ENCODE assay signal across 8 cellular contexts in genomic region chr1:16367968-16368910, GRCh38. TPM values are rescaled to one million over a fixed set of nuclear protein-coding genes. Genes with fewer than 3 reads are reported as not detected.
DNase-seq lines count a peak whose midpoint lies in the region; ATAC-seq, FAIRE-seq and TF ChIP-seq lines count a peak whose summit lies in the region.

No MANE protein-coding gene starts in this region.

- no peak for DNase-seq in Panc1 (ENCODE audit: low read depth, low spot score)
- DNase-seq in endothelial cell of umbilical vein (ENCODE audit: low read depth, low spot score): peak; percentile 37
- no peak for DNase-seq in NCI-H748 (lab: John Stamatoyannopoulos, UW; ENCODE audit: unreplicated experiment)

- H3K36me3 ChIP-seq in Panc1 (ENCODE audit: control insufficient read depth, insufficient read depth, low read length) (peaks cover 4% of the 10 kb centered on the region; the same call in 1 of the 2 replicates), endothelial cell of umbilical vein (ENCODE audit: control insufficient read depth in 2 of 2, extremely low read depth in 1 of 2, insufficient read depth in 2 of 2, low read length in 2 of 2) (no peaks in the 10 kb centered on the region), neural cell (ENCODE audit: insufficient read depth, low read length) (no peaks in the 10 kb centered on the region)

- H3K4me1 ChIP-seq in Panc1 (ENCODE audit: control insufficient read depth, insufficient read depth, low read length): peaks cover 31% of the 10 kb centered on the region
- H3K4me1 ChIP-seq in endothelial cell of umbilical vein (ENCODE audit: control insufficient read depth, extremely low read depth, insufficient read depth, low read length): peaks cover 34% of the 10 kb centered on the region

- in situ Hi-C loops in Panc1 (cut with HindIII; ENCODE audit: low pct_unique_long_range_greater_than_20kb, low sequenced_read_pairs): no loop called here

- H3K9me2 ChIP-seq in neural cell (ENCODE audit: insufficient read depth, low read length): no peaks in the 10 kb centered on the region

- no TSS peak for BruUV-seq in Panc1 (replicated peaks; lab: Mats Ljungman, UMichigan)
- TSS peak; percentile 23 for BruUV-seq in endothelial cell of umbilical vein (replicated peaks; lab: Mats Ljungman, UMichigan)

- no peak for TF ChIP-seq CTCF in Panc1 (IDR thresholded peaks at IDR 0.05)
- TF ChIP-seq CTCF in endothelial cell of umbilical vein (IDR thresholded peaks at IDR 0.05; ENCODE audit: extremely low read depth in 1 of 2, insufficient read depth in 1 of 2, low read depth in 1 of 2, low read length in 2 of 2): no peak
- TF ChIP-seq CTCF in neural cell (IDR thresholded peaks at IDR 0.05; ENCODE audit: poor library complexity, severe bottlenecking): no peak

- no peaks in the 10 kb centered on the region for H3K9me1 ChIP-seq in endothelial cell of umbilical vein (replicated peaks; ENCODE audit: control insufficient read depth, extremely low read depth, insufficient read depth, low read length)

- H3K9ac ChIP-seq in endothelial cell of umbilical vein (replicated peaks; ENCODE audit: extremely low read depth, insufficient read depth, low read length) (peak overlapping the region; percentile 95), neural cell (ENCODE audit: low read length) (peak overlapping the region; percentile 95)

- dilution Hi-C loops in endothelial cell of umbilical vein (cut with MboI; ENCODE audit: extremely low pct_ligation_motif_present, low sequenced_read_pairs): no loop called here

- peak; percentile 12 for TF ChIP-seq POLR2A in GM19099 (IDR thresholded peaks at IDR 0.05; ENCODE audit: extremely low read depth, insufficient read length, low read depth)
- TF ChIP-seq POLR2A in endothelial cell of umbilical vein (IDR thresholded peaks at IDR 0.05; ENCODE audit: low read depth, low read length): no peak

- no peaks in the 10 kb centered on the region for H3F3A ChIP-seq in neural cell (ENCODE audit: insufficient read depth, low read length, poor library complexity, severe bottlenecking)

- intact Hi-C loops in Panc1 (cut with micrococcal nuclease; ENCODE audit: unreplicated experiment): no loop called here
- intact Hi-C loops in endothelial cell of umbilical vein (cut with micrococcal nuclease): loop anchor here (1.0 to 2.0 kb wide), 4 partner anchors 7 to 223 kb away; partner anchors contain the start of gene NECAP2

- H2AFZ ChIP-seq in endothelial cell of umbilical vein (ENCODE audit: low read depth, low read length): no peak overlapping the region
- peak overlapping the region; percentile 83 for H2AFZ ChIP-seq in neural cell (ENCODE audit: low read depth, low read length)

- peak; percentile 40 for ATAC-seq in Panc1
- no peak for ATAC-seq in GM21367 (IDR thresholded peaks at IDR 0.05; ENCODE audit: unreplicated experiment)
- ATAC-seq in HG03025 (IDR thresholded peaks at IDR 0.05; ENCODE audit: low FRiP score, unreplicated experiment): no peak
- ATAC-seq in HG02759 (IDR thresholded peaks at IDR 0.05; ENCODE audit: unreplicated experiment): no peak

- no peak for TF ChIP-seq EP300 in neural cell (conservative IDR thresholded peaks at IDR 0.05; ENCODE audit: poor library complexity, severe bottlenecking)

- H3K9me3 ChIP-seq in Panc1 (ENCODE audit: control insufficient read depth, insufficient read depth, low read depth, low read length): no peaks in the 10 kb centered on the region
- H3K9me3 ChIP-seq in endothelial cell of umbilical vein (replicated peaks; ENCODE audit: control insufficient read depth, insufficient read depth, low read length): no peaks in the 10 kb centered on the region
- no peaks in the 10 kb centered on the region for H3K9me3 ChIP-seq in neural cell (ENCODE audit: low read length)

- H3K79me2 ChIP-seq in endothelial cell of umbilical vein (ENCODE audit: control insufficient read depth, insufficient read depth, low read length) (peaks cover 51% of the 10 kb centered on the region), neural cell (replicated peaks; ENCODE audit: insufficient read depth, low read length) (peaks cover 54% of the 10 kb centered on the region)

- H3K4me3 ChIP-seq in Panc1 (ENCODE audit: low read depth in 2 of 2, low read length in 2 of 2): peak overlapping the region; percentile 84 to 96
- peak overlapping the region; percentile 79 to 94 (median 88) for H3K4me3 ChIP-seq in endothelial cell of umbilical vein (replicated peaks in 1 of 3; ENCODE audit: insufficient read depth in 1 of 3, low read depth in 1 of 3, low read length in 3 of 3)
- peak overlapping the region; percentile 99 for H3K4me3 ChIP-seq in neural cell (ENCODE audit: low read length)

- no peak for FAIRE-seq in endothelial cell of umbilical vein (lab: Jason Lieb, UNC)

- no peaks in the 10 kb centered on the region for H4K20me1 ChIP-seq in endothelial cell of umbilical vein (replicated peaks; ENCODE audit: control insufficient read depth, extremely low read depth, insufficient read depth, low read length)
- H4K20me1 ChIP-seq in neural cell (ENCODE audit: insufficient read depth): peaks cover 3% of the 10 kb centered on the region

- H3K4me2 ChIP-seq in endothelial cell of umbilical vein (ENCODE audit: insufficient read depth, low read length): peak overlapping the region; percentile 80
- peak overlapping the region; percentile 99 for H3K4me2 ChIP-seq in neural cell (ENCODE audit: low read length)

- POLR2A ChIA-PET in Panc1 (lab: Charles Lee) (interaction anchor here (0.6 kb wide), 2 partner anchors 21 to 263 kb away, joined by 3 to 5 read pairs; no protein-coding TSS in a partner anchor), endothelial cell of umbilical vein (lab: Charles Lee) (interaction anchor here (0.7 to 1.0 kb wide), 3 partner anchors 17 to 295 kb away, joined by 3 to 4 read pairs (median 3); partner anchors contain the start of gene FAM131C)

- H3K27ac ChIP-seq in Panc1 (ENCODE audit: low read length) (peak overlapping the region; percentile 95), endothelial cell of umbilical vein (ENCODE audit: insufficient read depth, low read depth, low read length) (peak overlapping the region; percentile 85), neural cell (ENCODE audit: low read length) (peak overlapping the region; percentile 98)

- CTCF ChIA-PET in Panc1 (lab: Charles Lee): no interaction called here
- CTCF ChIA-PET in endothelial cell of umbilical vein (lab: Charles Lee): interaction anchor here (0.6 to 3.0 kb wide), 6 partner anchors 18 to 458 kb away, joined by 3 to 19 read pairs (median 5); partner anchors contain the start of gene NECAP2

- TF ChIP-seq RAD21 in neural cell (conservative IDR thresholded peaks at IDR 0.05): no peak

- H3K27me3 ChIP-seq in Panc1 (ENCODE audit: control insufficient read depth, insufficient read depth, low read length) (no peaks in the 10 kb centered on the region), endothelial cell of umbilical vein (ENCODE audit: control insufficient read depth in 2 of 2, insufficient read depth in 2 of 2, low read length in 2 of 2) (no peaks in the 10 kb centered on the region), neural cell (ENCODE audit: insufficient read depth, low read depth, low read length) (no peaks in the 10 kb centered on the region)

TF ChIP-seq in endothelial cell of umbilical vein, 7 proteins besides CTCF, POLR2A, EP300 and RAD21 (continues in another document):
- TF ChIP-seq, protein P1, sequence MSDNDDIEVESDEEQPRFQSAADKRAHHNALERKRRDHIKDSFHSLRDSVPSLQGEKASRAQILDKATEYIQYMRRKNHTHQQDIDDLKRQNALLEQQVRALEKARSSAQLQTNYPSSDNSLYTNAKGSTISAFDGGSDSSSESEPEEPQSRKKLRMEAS (IDR thresholded peaks at IDR 0.05; ENCODE audit: insufficient read depth, insufficient read length): no peak
- TF ChIP-seq EZH2 (IDR thresholded peaks at IDR 0.05; ENCODE audit: borderline replicate concordance, low read depth, low read length, severe bottlenecking) (no peak), GATA2 (IDR thresholded peaks at IDR 0.05; ENCODE audit: insufficient read depth, insufficient read length, low read depth, low read length) (no peak), FOS (IDR thresholded peaks at IDR 0.05; ENCODE audit: borderline replicate concordance, insufficient read depth, low read length) (peak; percentile 17)

TF ChIP-seq in neural cell, 6 proteins besides CTCF, POLR2A, EP300 and RAD21 (continues in another document):
- no peak for TF ChIP-seq MXI1 (conservative IDR thresholded peaks at IDR 0.05; ENCODE audit: poor library complexity, severe bottlenecking)

RNA-seq across cellular contexts. Expression of gene SZRD1, which starts 1.2 kb away (rescaled TPM):
- total RNA-seq in Panc1 (2021; ENCODE audit: unreplicated experiment) (175 TPM), endothelial cell of umbilical vein (164 and 168 TPM in 2 replicates)
- 176 TPM for polyA plus RNA-seq in Panc1 (2012; ENCODE audit: insufficient read length)
- polyA plus RNA-seq in endothelial cell of umbilical vein (162 and 168 TPM in 2 replicates), neural cell (13.6 and 17.6 TPM in 2 replicates)
- 148 and 161 TPM in 2 replicates for polyA plus RNA-seq in endothelial cell of umbilical vein (2011; cell fraction: cytosol; rRNA removed)
- 75.2 and 75.7 TPM in 2 replicates for polyA plus RNA-seq in endothelial cell of umbilical vein (2011; cell fraction: nucleus; rRNA removed)
- polyA plus RNA-seq in endothelial cell of umbilical vein (2012): 105 and 106 TPM in 2 replicates
- polyA minus RNA-seq in endothelial cell of umbilical vein (76.1 and 82.0 TPM in 2 replicates), neural cell (13.6 and 19.2 TPM in 2 replicates)
- 62.1 TPM for polyA minus RNA-seq in endothelial cell of umbilical vein (2011; cell fraction: cytosol; rRNA and poly(A)+ RNA removed)
- polyA minus RNA-seq in endothelial cell of umbilical vein (2011; cell fraction: nucleus; rRNA and poly(A)+ RNA removed): 26.6 and 33.5 TPM in 2 replicates

RNA-seq across cellular contexts. Expression of gene FBXO42, which starts 16.0 kb away (rescaled TPM):
- 25.7 TPM for total RNA-seq in Panc1 (2021; ENCODE audit: unreplicated experiment)
- polyA plus RNA-seq in Panc1 (2012; ENCODE audit: insufficient read length): 14.2 TPM
- 16.3 and 17.3 TPM in 2 replicates for total RNA-seq in endothelial cell of umbilical vein
- 17.1 and 20.4 TPM in 2 replicates for polyA plus RNA-seq in endothelial cell of umbilical vein
- 20.5 and 22.0 TPM in 2 replicates for polyA plus RNA-seq in endothelial cell of umbilical vein (2011; cell fraction: cytosol; rRNA removed)
- 36.4 and 37.7 TPM in 2 replicates for polyA plus RNA-seq in endothelial cell of umbilical vein (2011; cell fraction: nucleus; rRNA removed)
- 9.6 and 13.4 TPM in 2 replicates for polyA plus RNA-seq in endothelial cell of umbilical vein (2012)
- polyA minus RNA-seq in endothelial cell of umbilical vein: 27.7 and 28.5 TPM in 2 replicates
- polyA minus RNA-seq in endothelial cell of umbilical vein (2011; cell fraction: cytosol; rRNA and poly(A)+ RNA removed): 7.8 TPM
- 22.0 and 29.4 TPM in 2 replicates for polyA minus RNA-seq in endothelial cell of umbilical vein (2011; cell fraction: nucleus; rRNA and poly(A)+ RNA removed)
- polyA plus RNA-seq in neural cell: 30.1 and 31.9 TPM in 2 replicates
- 55.8 TPM in 2 replicates for polyA minus RNA-seq in neural cell
